Comparison of ENCODE assay signal across 11 cellular contexts in genomic region chr11:15216678-15217077, GRCh38.
DNase-seq lines count a peak whose midpoint lies in the region; ATAC-seq and TF ChIP-seq lines count a peak whose summit lies in the region.
"Had no signal": no experiment of that assay in that cellular context is flagged by ENCODE, and none has a peak within 500 bp of the region (broad histone marks: within the 10 kb centered on the region; RNA-seq: fewer than 3 reads in every experiment).

No MANE protein-coding gene starts in this region.

- H3K27ac Mint-ChIP-seq in HFFc6 (no peak overlapping the region), CD14-positive monocyte (no peak overlapping the region)

- TF ChIP-seq CTCF in GM12873 (IDR thresholded peaks at IDR 0.05; ENCODE audit: insufficient read depth, low read depth, low read length, missing control alignments) = peak; percentile 67
- peak; percentile 78 for TF ChIP-seq CTCF in HFFc6 (IDR thresholded peaks at IDR 0.05)
- no peak; the same call in 1 of the 2 replicates for TF ChIP-seq CTCF in RWPE1 (conservative IDR thresholded peaks at IDR 0.05; ENCODE audit: low read depth)
- peak; percentile 8 to 51 (median 34) for TF ChIP-seq CTCF in right lobe of liver (IDR thresholded peaks at IDR 0.05)
- no peak for TF ChIP-seq CTCF in CD14-positive monocyte (IDR thresholded peaks at IDR 0.05)

- intact Hi-C loops in right lobe of liver (cut with DNase I) (no loop called here), CD14-positive monocyte (cut with micrococcal nuclease) (no loop called here)

- H3K27ac ChIP-seq in RWPE1 = no peak overlapping the region
- no peak overlapping the region for H3K27ac ChIP-seq in right lobe of liver
- H3K27ac ChIP-seq: esophagus muscularis mucosa, prostate gland had no signal

- H3K4me1 ChIP-seq in right lobe of liver = peaks cover 0 to 10% (median 0%) of the 10 kb centered on the region in 4 donors
- H3K4me1 ChIP-seq: esophagus muscularis mucosa, prostate gland had no signal

- CTCF ChIA-PET in RWPE1 (lab: Yijun Ruan, JAX) = interaction anchor here (0.5 to 0.9 kb wide), 3 partner anchors 13 to 329 kb away, joined by 3 to 4 read pairs (median 3); no protein-coding TSS in a partner anchor

- H3K27me3 Mint-ChIP-seq in HFFc6 (ENCODE audit: insufficient read depth) = no peaks in the 10 kb centered on the region; the same call in none of the 2 replicates
- peaks cover 0 to 1% (median 0%) of the 10 kb centered on the region in 3 donors for H3K27me3 Mint-ChIP-seq in CD14-positive monocyte (ENCODE audit: low read depth in 3 of 3)

- DNase-seq in HFFc6 (no peak), RWPE1 (ENCODE audit: low spot score) (peak; percentile 18), right lobe of liver (no peak), CD14-positive monocyte (ENCODE audit: low spot score) (no peak), NCI-H146 (lab: John Stamatoyannopoulos, UW) (no peak)
- no peak for DNase-seq in stimulated activated CD4-positive, alpha-beta T cell treated with anti-CD3 and anti-CD28 coated beads, Interleukin-12 subunit alpha, Interleukin-12 subunit beta, amount 100 ng/mL, for 4 hours
- DNase-seq: NCI-H2107 had no signal

- H3K9me3 Mint-ChIP-seq in HFFc6 = no peaks in the 10 kb centered on the region
- peaks cover 0 to 6% (median 3%) of the 10 kb centered on the region in 7 donors for H3K9me3 Mint-ChIP-seq in CD14-positive monocyte

- POLR2A ChIA-PET in RWPE1 (lab: Yijun Ruan, JAX; ENCODE audit: low non-redundant PET) = no interaction called here

- ATAC-seq in right lobe of liver (peak in 3 of 4 donors; percentile 32 to 58 (median 36)), GM21717 (IDR thresholded peaks at IDR 0.05; ENCODE audit: unreplicated experiment) (no peak)

- H3K4me3 Mint-ChIP-seq in HFFc6 (no peak overlapping the region), CD14-positive monocyte (no peak overlapping the region)

- H3K9me3 ChIP-seq in right lobe of liver = no peaks in the 10 kb centered on the region
- H3K9me3 ChIP-seq: esophagus muscularis mucosa, prostate gland had no signal

- H3K4me3 ChIP-seq in right lobe of liver = no peak overlapping the region
- H3K4me3 ChIP-seq: esophagus muscularis mucosa, prostate gland had no signal

- no peaks in the 10 kb centered on the region for H3K36me3 Mint-ChIP-seq in HFFc6 (ENCODE audit: low read depth)
- no peaks in the 10 kb centered on the region for H3K36me3 Mint-ChIP-seq in CD14-positive monocyte

- no peak for TF ChIP-seq POLR2A in right lobe of liver (IDR thresholded peaks at IDR 0.05)

- H3K4me1 Mint-ChIP-seq in HFFc6 (ENCODE audit: low read depth) = no peaks in the 10 kb centered on the region
- H3K4me1 Mint-ChIP-seq in CD14-positive monocyte = peaks cover 41% of the 10 kb centered on the region

- H3K27me3 ChIP-seq in right lobe of liver = no peaks in the 10 kb centered on the region
- H3K27me3 ChIP-seq: esophagus muscularis mucosa had no signal

- H3K36me3 ChIP-seq in right lobe of liver = no peaks in the 10 kb centered on the region
- H3K36me3 ChIP-seq: esophagus muscularis mucosa, prostate gland had no signal

Comparison
In these comparisons a context has a peak if more than half of its experiments do, and no peak if none do; other contexts are left out.
1. CTCF ChIP-seq: peak in GM12873 (single experiment), HFFc6 (single experiment) and right lobe of liver (4 of 4); none in RWPE1 (single experiment) and CD14-positive monocyte (single experiment).